13 cellular contexts compared by ENCODE assay signal in the genomic region with DNA sequence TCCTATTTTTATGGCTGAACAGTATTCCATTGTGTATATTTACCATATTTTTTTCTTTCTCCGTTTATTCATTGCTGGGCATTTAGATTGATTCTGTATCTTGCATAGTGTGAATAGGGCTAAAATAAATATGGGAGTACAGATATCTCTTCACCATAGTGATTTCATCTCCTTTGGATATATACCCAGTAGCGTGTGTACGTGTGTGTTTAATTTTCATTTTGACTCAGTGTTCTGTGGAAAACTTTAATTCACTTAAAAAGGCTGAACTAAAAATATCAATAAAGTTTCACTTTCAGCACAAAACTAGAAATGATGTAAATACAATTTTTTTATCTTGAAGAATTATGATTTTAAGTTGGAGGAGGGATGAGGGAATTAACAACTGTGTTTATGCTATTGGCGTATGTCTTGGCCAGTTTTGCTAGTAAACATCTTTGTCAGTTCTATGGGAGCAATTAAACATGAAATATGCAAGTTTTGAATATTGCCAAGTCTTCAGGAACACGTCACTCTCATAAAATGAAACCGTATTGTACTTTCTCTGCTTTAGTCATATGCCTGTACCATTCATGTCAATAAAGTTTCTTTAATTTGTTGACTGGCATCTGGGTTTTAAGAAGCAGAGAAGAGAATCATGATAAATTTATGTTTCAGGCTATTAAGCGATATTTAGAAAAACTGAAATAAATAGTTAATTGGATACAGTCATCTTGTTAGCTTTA.
DNase-seq lines count a peak whose midpoint lies in the region; ATAC-seq and TF ChIP-seq lines count a peak whose summit lies in the region.
"Had no signal": no experiment of that assay in that cellular context is flagged by ENCODE, and none has a peak within 500 bp of the region (broad histone marks: within the 10 kb centered on the region; RNA-seq: fewer than 3 reads in every experiment).

No MANE protein-coding gene starts in this region.

- no peaks in the 10 kb centered on the region for H3K9me3 Mint-ChIP-seq in CD4-positive, alpha-beta memory T cell
- H3K9me3 Mint-ChIP-seq in HFFc6, result no peaks in the 10 kb centered on the region
- no peaks in the 10 kb centered on the region for H3K9me3 Mint-ChIP-seq in nephron progenitor cell

- no peak for ATAC-seq in HG02571 (IDR thresholded peaks at IDR 0.05; ENCODE audit: unreplicated experiment)
- ATAC-seq: left ventricle myocardium superior had no signal

- intact Hi-C loops in CD4-positive, alpha-beta memory T cell (cut with micrococcal nuclease), result loop anchor here (10.0 kb wide), 1 partner anchor 419 kb away; no protein-coding TSS in a partner anchor
- intact Hi-C loops in ovary (cut with DNase I), result no loop called here

- TF ChIP-seq CTCF in HFFc6 (IDR thresholded peaks at IDR 0.05) (no peak), ovary (IDR thresholded peaks at IDR 0.05) (no peak), nephron progenitor cell (IDR thresholded peaks at IDR 0.05) (no peak)

- no peak overlapping the region for H3K27ac ChIP-seq in CD4-positive, alpha-beta memory T cell (ENCODE audit: low read depth, low read length)
- no peak overlapping the region for H3K27ac ChIP-seq in ovary
- H3K27ac ChIP-seq: colonic mucosa had no signal

- no peak for DNase-seq in CD4-positive, alpha-beta memory T cell
- DNase-seq in HFFc6 (peak; percentile 49), amniotic epithelial cell (ENCODE audit: low read depth) (peak; percentile 26), ovary (no peak), DMS53 (lab: John Stamatoyannopoulos, UW) (no peak), nephron progenitor cell (no peak), NCI-H1694 (lab: John Stamatoyannopoulos, UW) (no peak)
- DNase-seq: Calu3; colonic mucosa; left ventricle myocardium superior; NCI-H2107; stimulated activated CD4-positive, alpha-beta T cell treated with anti-CD3 and anti-CD28 coated beads, Interleukin-15, amount 100 ng/mL, for 24 hours had no signal

- no peak for TF ChIP-seq EP300 in ovary (IDR thresholded peaks at IDR 0.05)

- no peaks in the 10 kb centered on the region for H3K9me3 ChIP-seq in CD4-positive, alpha-beta memory T cell (ENCODE audit: control insufficient read depth in 1 of 2, low read length in 2 of 2)
- H3K9me3 ChIP-seq in ovary, result no peaks in the 10 kb centered on the region
- H3K9me3 ChIP-seq: colonic mucosa had no signal

- no peaks in the 10 kb centered on the region for H3K36me3 Mint-ChIP-seq in CD4-positive, alpha-beta memory T cell
- no peaks in the 10 kb centered on the region for H3K36me3 Mint-ChIP-seq in HFFc6 (ENCODE audit: low read depth)
- H3K36me3 Mint-ChIP-seq in nephron progenitor cell (ENCODE audit: low read depth), result no peaks in the 10 kb centered on the region

- WGBS in ovary, 3 donors, result 20 to 28% (median 27%) methylated on average over 7 of the region's 7 CpGs

- no peaks in the 10 kb centered on the region for H3K36me3 ChIP-seq in CD4-positive, alpha-beta memory T cell (ENCODE audit: insufficient read depth, low read length)
- no peaks in the 10 kb centered on the region for H3K36me3 ChIP-seq in ovary
- H3K36me3 ChIP-seq: colonic mucosa had no signal

- no peak overlapping the region for H3K4me3 ChIP-seq in CD4-positive, alpha-beta memory T cell (ENCODE audit: low read length in 2 of 2)
- H3K4me3 ChIP-seq in ovary, result peak overlapping the region; percentile 1
- H3K4me3 ChIP-seq: colonic mucosa had no signal

- peak overlapping the region; percentile 11 to 78 (median 48) for H3K4me3 Mint-ChIP-seq in CD4-positive, alpha-beta memory T cell
- peak overlapping the region; percentile 67 for H3K4me3 Mint-ChIP-seq in HFFc6
- no peak overlapping the region for H3K4me3 Mint-ChIP-seq in nephron progenitor cell

- H3K27me3 Mint-ChIP-seq in CD4-positive, alpha-beta memory T cell, result no peaks in the 10 kb centered on the region
- H3K27me3 Mint-ChIP-seq in HFFc6 (ENCODE audit: insufficient read depth) (peaks cover 2% of the 10 kb centered on the region), nephron progenitor cell (ENCODE audit: low read depth, poor library complexity) (peaks cover 8% of the 10 kb centered on the region)

- peaks cover 14% of the 10 kb centered on the region for H3K4me1 ChIP-seq in CD4-positive, alpha-beta memory T cell (ENCODE audit: insufficient read depth, low read length)
- H3K4me1 ChIP-seq in ovary (ENCODE audit: insufficient read depth), result no peaks in the 10 kb centered on the region
- H3K4me1 ChIP-seq: colonic mucosa had no signal

- no peak for TF ChIP-seq POLR2A in ovary (IDR thresholded peaks at IDR 0.05)

- no peaks in the 10 kb centered on the region for H3K27me3 ChIP-seq in CD4-positive, alpha-beta memory T cell (ENCODE audit: insufficient read depth, low read length)
- no peaks in the 10 kb centered on the region for H3K27me3 ChIP-seq in ovary
- H3K27me3 ChIP-seq: colonic mucosa had no signal

- CTCF ChIA-PET in CD4-positive, alpha-beta memory T cell (lab: Charles Lee; ENCODE audit: partially characterized antibody), result interaction anchor here (2.1 kb wide), 1 partner anchor 13 kb away, joined by 8 read pairs; no protein-coding TSS in a partner anchor

- H3K4me1 Mint-ChIP-seq in CD4-positive, alpha-beta memory T cell, result peaks cover 16 to 54% (median 22%) of the 10 kb centered on the region in 4 donors
- H3K4me1 Mint-ChIP-seq in HFFc6 (ENCODE audit: low read depth), result peaks cover 9% of the 10 kb centered on the region
- no peaks in the 10 kb centered on the region for H3K4me1 Mint-ChIP-seq in nephron progenitor cell

- POLR2A ChIA-PET in CD4-positive, alpha-beta memory T cell (lab: Charles Lee; ENCODE audit: partially characterized antibody), result no interaction called here

- peak overlapping the region in 3 of 7 donors; percentile 9 to 50 (median 24) for H3K27ac Mint-ChIP-seq in CD4-positive, alpha-beta memory T cell
- H3K27ac Mint-ChIP-seq in HFFc6 (no peak overlapping the region), nephron progenitor cell (no peak overlapping the region)

Comparison
In these comparisons a context has a peak if more than half of its experiments do, and no peak if none do; other contexts are left out.
1. DNase-seq: peak in HFFc6 (single experiment) and amniotic epithelial cell (single experiment); none in CD4-positive, alpha-beta memory T cell (0 of 5), ovary (0 of 5), DMS53 (single experiment), nephron progenitor cell (single experiment) and NCI-H1694 (single experiment).